6 cellular contexts compared by ENCODE assay signal in the genomic region with DNA sequence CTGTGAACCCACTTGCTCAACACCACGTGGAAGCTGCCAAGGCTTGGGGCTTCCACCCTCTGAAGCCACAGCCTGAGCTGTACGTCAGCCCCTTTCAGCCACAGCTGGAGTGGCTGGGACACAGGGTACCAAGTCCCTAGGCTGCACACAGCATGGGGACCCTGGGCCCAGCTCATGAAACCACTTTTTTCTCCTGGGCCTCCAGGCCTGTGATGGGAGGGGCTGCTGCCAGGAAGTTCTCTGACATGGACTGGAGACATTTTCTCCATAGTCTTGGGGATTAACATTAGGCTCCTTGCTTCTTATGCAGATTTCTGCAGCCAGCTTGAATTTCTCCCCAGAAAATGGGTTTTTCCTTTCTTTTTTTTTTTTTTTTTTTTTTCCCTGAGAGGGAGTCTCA. TPM values are rescaled to one million over a fixed set of nuclear protein-coding genes. Genes with fewer than 3 reads are reported as not detected.
DNase-seq lines count a peak whose midpoint lies in the region; ATAC-seq and TF ChIP-seq lines count a peak whose summit lies in the region.
"Not testable (repeated sequence)": the region's sequence is repeated elsewhere in the genome, so short reads cannot be mapped to it uniquely, and the experiment has no call there.

No MANE protein-coding gene starts in this region.

- H3K14ac ChIP-seq in trophoblast cell (ENCODE audit: low read length) = not testable (repeated sequence)

- 0 out of 2 replicates have a peak overlapping the region, but pooled peaks have one; percentile 18 for H3K27ac ChIP-seq in Karpas-422 (ENCODE audit: low read length)
- H3K27ac ChIP-seq in trophoblast cell (ENCODE audit: low read depth, low read length) = not testable (repeated sequence)

- H3K4me1 ChIP-seq in Karpas-422 (ENCODE audit: low read length) = peaks cover 35% of the 10 kb centered on the region
- H3K4me1 ChIP-seq in trophoblast cell (ENCODE audit: control insufficient read depth in 1 of 2, insufficient read depth in 2 of 2, low read length in 2 of 2) = not testable (repeated sequence)

- H3K4ac ChIP-seq in trophoblast cell (ENCODE audit: low read depth, low read length) = peak overlapping the region; percentile 84

- TF ChIP-seq CTCF in CD14-positive monocyte (IDR thresholded peaks at IDR 0.05) = not testable (repeated sequence)

- H4K91ac ChIP-seq in trophoblast cell (ENCODE audit: low read depth, low read length) = not testable (repeated sequence)

- intact Hi-C loops in CD14-positive monocyte (cut with micrococcal nuclease); left colon (cut with DNase I, micrococcal nuclease): not testable (repeated sequence)

- not testable (repeated sequence) for H3K4me3 ChIP-seq in Karpas-422 (ENCODE audit: low read length); trophoblast cell (ENCODE audit: low read depth, low read length)

- not testable (repeated sequence) for H4K12ac ChIP-seq in trophoblast cell (ENCODE audit: low read depth, low read length)

- H3K36me3 ChIP-seq in Karpas-422 (ENCODE audit: insufficient read depth, low read length); trophoblast cell (ENCODE audit: control insufficient read depth in 1 of 2, insufficient read depth in 2 of 2, low read length in 2 of 2): not testable (repeated sequence)

- H3K27me3 Mint-ChIP-seq in CD14-positive monocyte (ENCODE audit: low read depth in 3 of 3); central memory CD8-positive, alpha-beta T cell: not testable (repeated sequence)

- H2BK12ac ChIP-seq in trophoblast cell (ENCODE audit: low read length) = not testable (repeated sequence)

- not testable (repeated sequence) for H4K8ac ChIP-seq in trophoblast cell (ENCODE audit: low read depth, low read length)

- not testable (repeated sequence) for H3K9me3 ChIP-seq in Karpas-422 (ENCODE audit: low read length); trophoblast cell (ENCODE audit: insufficient read depth, low read depth, low read length)

- not testable (repeated sequence) for H3K9me3 Mint-ChIP-seq in CD14-positive monocyte; central memory CD8-positive, alpha-beta T cell

- not testable (repeated sequence) for H2BK5ac ChIP-seq in trophoblast cell (ENCODE audit: low read depth, low read length, poor library complexity)

- H3K9me2 ChIP-seq in Karpas-422 (replicated peaks; ENCODE audit: insufficient read depth, low read length) = not testable (repeated sequence)

- H2AFZ ChIP-seq in Karpas-422 (ENCODE audit: low read length); trophoblast cell (ENCODE audit: insufficient read depth, low read length, poor library complexity): not testable (repeated sequence)

- H3K79me2 ChIP-seq in Karpas-422 (ENCODE audit: low read length) (peaks cover 100% of the 10 kb centered on the region), trophoblast cell (ENCODE audit: control insufficient read depth, insufficient read depth, low read length, poor library complexity) (peaks cover 30% of the 10 kb centered on the region)

- DNase-seq in CD14-positive monocyte (ENCODE audit: low spot score); Karpas-422; central memory CD8-positive, alpha-beta T cell (ENCODE audit: low spot score in 2 of 2); left colon; trophoblast cell: not testable (repeated sequence)
- DNase-seq in OCI-M1 (lab: John Stamatoyannopoulos, UW) = peak; percentile 6

- no CpG with 5 or more reads among the region's 2 CpGs for WGBS in trophoblast cell (ENCODE audit: extremely low coverage, insufficient coverage, insufficient read length)

- H3K23ac ChIP-seq in trophoblast cell (ENCODE audit: low read length) = not testable (repeated sequence)

- H3K4me2 ChIP-seq in Karpas-422 (ENCODE audit: low read depth, low read length, poor library complexity, severe bottlenecking); trophoblast cell (ENCODE audit: low read length): not testable (repeated sequence)

- not testable (repeated sequence) for H3K9ac ChIP-seq in Karpas-422 (ENCODE audit: low read length); trophoblast cell (ENCODE audit: low read length)

- peak overlapping the region in 5 of 7 donors; percentile 33 to 92 (median 66) for H3K27ac Mint-ChIP-seq in CD14-positive monocyte
- H3K27ac Mint-ChIP-seq in central memory CD8-positive, alpha-beta T cell (ENCODE audit: low read depth) = peak overlapping the region; percentile 51

- H3K79me1 ChIP-seq in trophoblast cell (ENCODE audit: low read length) = not testable (repeated sequence)

- H3K27me3 ChIP-seq in Karpas-422 (ENCODE audit: low read length); trophoblast cell (ENCODE audit: insufficient read depth, low read length): not testable (repeated sequence)

- ATAC-seq in central memory CD8-positive, alpha-beta T cell (replicated peaks; ENCODE audit: extremely low read depth, poor library complexity, severe bottlenecking) = not testable (repeated sequence)
- ATAC-seq in left colon = peak; percentile 17

- H3K4me1 Mint-ChIP-seq in CD14-positive monocyte = peaks cover 56% of the 10 kb centered on the region
- H3K4me1 Mint-ChIP-seq in central memory CD8-positive, alpha-beta T cell = peaks cover 68% of the 10 kb centered on the region

- H4K20me1 ChIP-seq in Karpas-422 (ENCODE audit: insufficient read depth, low read depth, low read length) = not testable (repeated sequence)

- H3K36me3 Mint-ChIP-seq in CD14-positive monocyte = not testable (repeated sequence)
- H3K36me3 Mint-ChIP-seq in central memory CD8-positive, alpha-beta T cell (ENCODE audit: insufficient read depth) = peaks cover 28% of the 10 kb centered on the region

- not testable (repeated sequence) for H3K4me3 Mint-ChIP-seq in CD14-positive monocyte; central memory CD8-positive, alpha-beta T cell

- not testable (repeated sequence) for H2BK120ac ChIP-seq in trophoblast cell (ENCODE audit: insufficient read depth, low read length, poor library complexity)

- H2AK5ac ChIP-seq in trophoblast cell (ENCODE audit: low read length) = not testable (repeated sequence)

- not testable (repeated sequence) for H3K18ac ChIP-seq in trophoblast cell (ENCODE audit: low read length)

RNA-seq across cellular contexts. Expression of a gene that starts 29.4 kb away (rescaled TPM):
- polyA plus RNA-seq in CD14-positive monocyte = 10 to 100 TPM in 1 of 2 donors, 1 to 10 TPM in 1; 9.1 to 17.1 TPM
- 70.1 and 89.2 TPM in 2 replicates for total RNA-seq in Karpas-422 (2014; rRNA removed; shearing (Covaris generic); ENCODE audit: low replicate concordance)
- 100 to 1,000 TPM; 117 to 120 TPM for total RNA-seq in left colon
- polyA plus RNA-seq in trophoblast cell (2013) = 134 and 136 TPM in 2 replicates
